Comparison of ENCODE assay signal across 1 cellular context in genomic region chr11:3854977-3855807, GRCh38.
TF ChIP-seq lines count a peak whose summit lies in the region.

Gene STIM1, plus strand, starts transcription at chr11:3855664. Its CDS starts 607 bp downstream, at chr11:3856271.

TF ChIP-seq in K562, 482 proteins besides CTCF, POLR2A, EP300 and RAD21 (continued from another document and continues in another):
- peak; percentile 9 for TF ChIP-seq CTCFL (IDR thresholded peaks at IDR 0.05; ENCODE audit: borderline replicate concordance, insufficient read depth, low read depth, low read length, poor library complexity, severe bottlenecking)
- TF ChIP-seq RCOR1 (IDR thresholded peaks at IDR 0.05; ENCODE audit: borderline replicate concordance in 1 of 2, low read depth in 2 of 2, low read length in 2 of 2): peak in 1 of 2 experiments; percentile 73; a peak in 1 of 4 replicates
- TF ChIP-seq GATAD2A (IDR thresholded peaks at IDR 0.05): 0 out of 2 replicates have a peak, but pooled peaks have one; percentile 69
- peak; percentile 81 for TF ChIP-seq HMGN3 (IDR thresholded peaks at IDR 0.05; ENCODE audit: borderline replicate concordance, extremely low read depth, insufficient read length, low read depth, low read length)
- TF ChIP-seq ZBTB49 (CRISPR knock-in tag; IDR thresholded peaks at IDR 0.05; ENCODE audit: borderline replicate concordance): no peak
- TF ChIP-seq ZBTB11 (CRISPR knock-in tag; IDR thresholded peaks at IDR 0.05): peak in 1 of 3 experiments; percentile 38; a peak in 1 of 6 replicates
- TF ChIP-seq POLR2B (IDR thresholded peaks at IDR 0.05; ENCODE audit: low read depth, partially characterized antibody): peak; percentile 55
- peak; percentile 58; the same call in 1 of the 2 replicates for TF ChIP-seq CTBP1 (IDR thresholded peaks at IDR 0.05; ENCODE audit: borderline replicate concordance)
- TF ChIP-seq ZNF174 (CRISPR knock-in tag; IDR thresholded peaks at IDR 0.05): no peak
- TF ChIP-seq CAMTA2 (CRISPR knock-in tag; conservative IDR thresholded peaks at IDR 0.05): no peak
- TF ChIP-seq BACH1 (tag; IDR thresholded peaks at IDR 0.05): no peak
- peak; percentile 54 for TF ChIP-seq RBBP5 (IDR thresholded peaks at IDR 0.05; ENCODE audit: borderline replicate concordance, insufficient read depth, low read length, poor library complexity, severe bottlenecking)
- no peak for TF ChIP-seq ZNF347 (CRISPR knock-in tag; IDR thresholded peaks at IDR 0.05; ENCODE audit: low read depth)
- peak; percentile 40; the same call in 1 of the 2 replicates for TF ChIP-seq PHF21A (IDR thresholded peaks at IDR 0.05; ENCODE audit: borderline replicate concordance, low read depth)
- no peak for TF ChIP-seq POLR2AphosphoS2 (IDR thresholded peaks at IDR 0.05; ENCODE audit: low read length)
- TF ChIP-seq MAFG (tag; conservative IDR thresholded peaks at IDR 0.05): no peak
- no peak for TF ChIP-seq HMBOX1 (IDR thresholded peaks at IDR 0.05)
- peak; percentile 57; the same call in 1 of the 2 replicates for TF ChIP-seq KLF16 (IDR thresholded peaks at IDR 0.05)
- TF ChIP-seq MTA3 (IDR thresholded peaks at IDR 0.05; ENCODE audit: borderline replicate concordance): peak; percentile 58
- no peak for TF ChIP-seq ZNF589 (CRISPR knock-in tag; IDR thresholded peaks at IDR 0.05; ENCODE audit: low read depth)
- TF ChIP-seq TAF9B (IDR thresholded peaks at IDR 0.05; ENCODE audit: partially characterized antibody): no peak
- peak; percentile 92 for TF ChIP-seq SP1 (CRISPR knock-in tag; IDR thresholded peaks at IDR 0.05)
- no peak for TF ChIP-seq SREBF1 (IDR thresholded peaks at IDR 0.05; ENCODE audit: borderline replicate concordance, low read depth, low read length)
- TF ChIP-seq KLF1 (tag; IDR thresholded peaks at IDR 0.05): 0 out of 2 replicates have a peak, but pooled peaks have one; percentile 12
- peak; percentile 53 for TF ChIP-seq U2AF1 (optimal IDR thresholded peaks at IDR 0.05; ENCODE audit: low read depth, low read length)
- TF ChIP-seq DEAF1 (CRISPR knock-in tag; IDR thresholded peaks at IDR 0.05): peak; percentile 80
- peak; percentile 27; the same call in 1 of the 2 replicates for TF ChIP-seq STAG1 (CRISPR knock-in tag; IDR thresholded peaks at IDR 0.05; ENCODE audit: borderline replicate concordance)
- peak; percentile 73 for TF ChIP-seq EGR1 (conservative IDR thresholded peaks at IDR 0.05)
- peak; percentile 89 for TF ChIP-seq SMC3 (conservative IDR thresholded peaks at IDR 0.05; ENCODE audit: insufficient read depth, low read depth, low read length)
- peak; percentile 8; the same call in 1 of the 2 replicates for TF ChIP-seq TEAD4 (IDR thresholded peaks at IDR 0.05; ENCODE audit: low read length)
- no peak for TF ChIP-seq TEAD4 (CRISPR knock-in tag; IDR thresholded peaks at IDR 0.05; ENCODE audit: borderline replicate concordance)
- peak; percentile 22 for TF ChIP-seq TAF1 (IDR thresholded peaks at IDR 0.05; ENCODE audit: control insufficient read depth, extremely low read depth, insufficient read depth, low read length, severe bottlenecking)
- TF ChIP-seq KDM2B (CRISPR knock-in tag; IDR thresholded peaks at IDR 0.05): 0 out of 2 replicates have a peak, but pooled peaks have one; percentile 20
- peak; percentile 65 for TF ChIP-seq CCNT2 (IDR thresholded peaks at IDR 0.05; ENCODE audit: borderline replicate concordance, extremely low read depth, insufficient read length, low read depth, low read length)
- no peak for TF ChIP-seq E4F1 (CRISPR knock-in tag; IDR thresholded peaks at IDR 0.05; ENCODE audit: borderline replicate concordance)
- no peak for TF ChIP-seq AFF1 (IDR thresholded peaks at IDR 0.05; ENCODE audit: low read depth in 1 of 2, partially characterized antibody in 2 of 2)
- peak; percentile 28 for TF ChIP-seq DACH1 (IDR thresholded peaks at IDR 0.05; ENCODE audit: partially characterized antibody)
- peak; percentile 78 for TF ChIP-seq RBFOX2 (IDR thresholded peaks at IDR 0.05; ENCODE audit: low read depth, low read length)
- TF ChIP-seq ZFX (CRISPR knock-in tag; IDR thresholded peaks at IDR 0.05): peak; percentile 82
- TF ChIP-seq FIP1L1 (IDR thresholded peaks at IDR 0.05; ENCODE audit: low read depth, low read length, poor library complexity, severe bottlenecking): no peak
- TF ChIP-seq PML (IDR thresholded peaks at IDR 0.05; ENCODE audit: low read length): peak; percentile 43; the same call in 1 of the 2 replicates
- no peak for TF ChIP-seq NR2C1 (IDR thresholded peaks at IDR 0.05)
- no peak for TF ChIP-seq NR2C1 (tag; IDR thresholded peaks at IDR 0.05)
- TF ChIP-seq ZNF124 (CRISPR knock-in tag; IDR thresholded peaks at IDR 0.05): no peak
- TF ChIP-seq NBN (IDR thresholded peaks at IDR 0.05; ENCODE audit: low read depth): no peak; the same call in 1 of the 2 replicates
- TF ChIP-seq BCOR (IDR thresholded peaks at IDR 0.05): 0 out of 2 replicates have a peak, but pooled peaks have one; percentile 9
- TF ChIP-seq FOXM1 (IDR thresholded peaks at IDR 0.05; ENCODE audit: low read depth): 0 out of 2 replicates have a peak, but pooled peaks have one; percentile 11
- no peak for TF ChIP-seq FOXM1 (CRISPR knock-in tag; IDR thresholded peaks at IDR 0.05; ENCODE audit: low read depth)
